ENCODE assay signal across 8 cellular contexts in genomic region chr10:37474645-37475044, GRCh38.
"Had no signal": no experiment of that assay in that cellular context is flagged by ENCODE, and none has a peak within 500 bp of the region (broad histone marks: within the 10 kb centered on the region; RNA-seq: fewer than 3 reads in every experiment).

No MANE protein-coding gene starts in this region.

- H3K4me3 ChIP-seq: GM12878 had no signal

- ATAC-seq: GM12878 had no signal

- FAIRE-seq: G401.6, GM12878, GM12891, GM12892, GM18507, GM19239 had no signal

- DNase-seq: GDM1, GF-D8 had no signal
